ENCODE assay signal across 2 cellular contexts in the genomic region with DNA sequence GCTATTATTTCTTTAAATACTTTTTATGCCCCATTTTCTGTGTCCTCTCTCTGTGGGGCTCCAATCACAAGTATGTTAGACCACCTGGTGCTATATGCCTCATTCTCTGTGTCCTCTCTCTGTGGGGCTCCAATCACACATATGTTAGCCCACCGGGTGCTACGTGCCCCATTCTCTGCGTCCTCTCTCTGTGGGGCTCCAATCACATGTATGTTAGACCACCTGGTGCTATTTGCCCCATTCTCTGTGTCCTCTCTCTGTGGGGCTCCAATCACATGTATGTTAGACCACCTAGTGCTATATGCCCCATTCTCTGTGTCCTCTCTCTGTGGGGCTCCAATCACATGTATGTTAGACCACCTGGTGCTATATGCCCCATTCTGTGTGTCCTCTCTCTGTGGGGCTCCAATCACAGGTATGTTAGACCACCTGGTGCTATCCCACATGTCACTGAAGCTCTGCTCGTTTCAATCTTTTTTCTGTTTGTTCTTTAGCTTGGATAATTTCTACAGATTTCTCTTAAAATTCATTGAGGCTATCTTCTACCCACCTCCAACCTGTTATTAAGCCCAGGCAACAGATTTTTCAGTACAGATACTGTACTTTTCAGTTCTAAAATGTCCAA.
TF ChIP-seq lines count a peak whose summit lies in the region.

No MANE protein-coding gene starts in this region.

TF ChIP-seq in HepG2, 621 proteins besides CTCF, POLR2A, EP300 and RAD21:
- TF ChIP-seq ASH2L (IDR thresholded peaks at IDR 0.05; ENCODE audit: insufficient read length, low read depth, low read length) (no peak), ZMYM4 (CRISPR knock-in tag; IDR thresholded peaks at IDR 0.05) (no peak), DNMT1 (CRISPR knock-in tag; IDR thresholded peaks at IDR 0.05) (no peak), ZNF709 (CRISPR knock-in tag; IDR thresholded peaks at IDR 0.05) (peak; percentile 100), CREB1 (IDR thresholded peaks at IDR 0.05) (no peak), CREB1 (CRISPR knock-in tag; IDR thresholded peaks at IDR 0.05) (no peak), KLF6 (CRISPR knock-in tag; IDR thresholded peaks at IDR 0.05) (no peak), ZFP41 (CRISPR knock-in tag; IDR thresholded peaks at IDR 0.05; ENCODE audit: borderline replicate concordance) (no peak)
- TF ChIP-seq, protein P1, sequence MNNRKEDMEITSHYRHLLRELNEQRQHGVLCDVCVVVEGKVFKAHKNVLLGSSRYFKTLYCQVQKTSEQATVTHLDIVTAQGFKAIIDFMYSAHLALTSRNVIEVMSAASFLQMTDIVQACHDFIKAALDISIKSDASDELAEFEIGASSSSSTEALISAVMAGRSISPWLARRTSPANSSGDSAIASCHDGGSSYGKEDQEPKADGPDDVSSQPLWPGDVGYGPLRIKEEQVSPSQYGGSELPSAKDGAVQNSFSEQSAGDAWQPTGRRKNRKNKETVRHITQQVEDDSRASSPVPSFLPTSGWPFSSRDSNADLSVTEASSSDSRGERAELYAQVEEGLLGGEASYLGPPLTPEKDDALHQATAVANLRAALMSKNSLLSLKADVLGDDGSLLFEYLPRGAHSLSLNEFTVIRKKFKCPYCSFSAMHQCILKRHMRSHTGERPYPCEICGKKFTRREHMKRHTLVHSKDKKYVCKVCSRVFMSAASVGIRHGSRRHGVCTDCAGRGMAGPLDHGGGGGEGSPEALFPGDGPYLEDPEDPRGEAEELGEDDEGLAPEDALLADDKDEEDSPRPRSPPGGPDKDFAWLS (CRISPR knock-in tag; IDR thresholded peaks at IDR 0.05; ENCODE audit: borderline replicate concordance), result no peak
- TF ChIP-seq, protein P2, sequence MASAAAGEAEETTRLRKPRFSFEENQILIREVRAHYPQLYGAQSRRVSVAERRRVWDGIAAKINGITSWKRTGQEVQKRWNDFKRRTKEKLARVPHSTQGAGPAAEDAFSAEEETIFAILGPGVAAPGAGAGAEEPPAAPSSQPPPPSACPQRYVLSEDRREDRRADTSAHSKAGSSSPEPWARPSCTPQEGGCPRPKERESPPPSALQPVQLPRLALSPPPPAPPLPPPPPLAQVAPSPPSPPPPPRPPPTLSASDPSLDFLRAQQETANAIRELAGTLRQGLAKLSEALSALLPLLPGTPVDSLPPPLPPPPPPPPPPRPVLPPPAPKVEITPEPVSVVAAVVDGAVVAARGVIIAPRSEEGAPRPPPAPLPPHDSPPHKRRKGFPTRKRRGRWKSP (CRISPR knock-in tag; IDR thresholded peaks at IDR 0.05), result no peak

TF ChIP-seq in HEK293, 187 proteins besides CTCF, POLR2A, EP300 and RAD21:
- peak; percentile 71; the same call in 1 of the 2 replicates for TF ChIP-seq SCRT1 (tag by site-specific recombination; IDR thresholded peaks at IDR 0.05; ENCODE audit: borderline replicate concordance)
- peak; percentile 86 for TF ChIP-seq ZNF133 (tag by site-specific recombination; IDR thresholded peaks at IDR 0.05)
- TF ChIP-seq ZNF311 (tag by site-specific recombination; IDR thresholded peaks at IDR 0.05; ENCODE audit: borderline replicate concordance), result no peak
- TF ChIP-seq SETDB1 (IDR thresholded peaks at IDR 0.05; ENCODE audit: insufficient read length, low read length), result peak; percentile 100
- peak; percentile 100 for TF ChIP-seq TRIM28 (IDR thresholded peaks at IDR 0.05; ENCODE audit: borderline replicate concordance, low read length)
